3 cellular contexts compared by ENCODE assay signal in the genomic region with DNA sequence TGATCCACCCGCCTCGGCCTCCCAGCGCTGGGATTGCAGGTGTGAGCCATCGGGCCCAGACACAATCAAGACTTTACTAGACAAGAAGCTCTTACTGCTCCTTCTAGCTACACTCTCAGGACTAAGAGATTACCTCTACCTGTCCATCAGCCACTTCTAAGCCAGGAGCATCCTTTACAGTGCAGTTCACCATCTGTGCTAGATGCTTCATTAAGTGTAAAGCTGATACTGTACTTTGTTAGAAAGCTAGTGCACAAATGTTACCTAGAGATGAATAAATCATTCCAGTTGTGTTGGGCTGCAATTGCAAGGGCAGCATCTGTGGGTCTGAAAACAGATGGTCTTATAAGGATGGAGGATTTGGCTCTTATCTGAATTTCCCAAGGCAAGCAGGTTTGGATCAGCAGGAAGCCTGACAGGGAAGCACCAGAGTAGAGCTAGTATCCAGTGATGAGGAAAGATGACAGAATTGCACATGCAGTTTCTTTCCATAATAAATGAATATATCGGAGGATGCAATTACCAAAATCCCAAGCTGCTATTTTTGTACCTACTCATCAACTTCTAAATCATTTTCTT.
TF ChIP-seq lines count a peak whose summit lies in the region.

No MANE protein-coding gene starts in this region.

TF ChIP-seq in GM23338, 12 proteins besides CTCF, POLR2A, EP300 and RAD21 (continued from another document):
- TF ChIP-seq JUNB (IDR thresholded peaks at IDR 0.05; ENCODE audit: unreplicated experiment) = no peak
- TF ChIP-seq, protein P1, sequence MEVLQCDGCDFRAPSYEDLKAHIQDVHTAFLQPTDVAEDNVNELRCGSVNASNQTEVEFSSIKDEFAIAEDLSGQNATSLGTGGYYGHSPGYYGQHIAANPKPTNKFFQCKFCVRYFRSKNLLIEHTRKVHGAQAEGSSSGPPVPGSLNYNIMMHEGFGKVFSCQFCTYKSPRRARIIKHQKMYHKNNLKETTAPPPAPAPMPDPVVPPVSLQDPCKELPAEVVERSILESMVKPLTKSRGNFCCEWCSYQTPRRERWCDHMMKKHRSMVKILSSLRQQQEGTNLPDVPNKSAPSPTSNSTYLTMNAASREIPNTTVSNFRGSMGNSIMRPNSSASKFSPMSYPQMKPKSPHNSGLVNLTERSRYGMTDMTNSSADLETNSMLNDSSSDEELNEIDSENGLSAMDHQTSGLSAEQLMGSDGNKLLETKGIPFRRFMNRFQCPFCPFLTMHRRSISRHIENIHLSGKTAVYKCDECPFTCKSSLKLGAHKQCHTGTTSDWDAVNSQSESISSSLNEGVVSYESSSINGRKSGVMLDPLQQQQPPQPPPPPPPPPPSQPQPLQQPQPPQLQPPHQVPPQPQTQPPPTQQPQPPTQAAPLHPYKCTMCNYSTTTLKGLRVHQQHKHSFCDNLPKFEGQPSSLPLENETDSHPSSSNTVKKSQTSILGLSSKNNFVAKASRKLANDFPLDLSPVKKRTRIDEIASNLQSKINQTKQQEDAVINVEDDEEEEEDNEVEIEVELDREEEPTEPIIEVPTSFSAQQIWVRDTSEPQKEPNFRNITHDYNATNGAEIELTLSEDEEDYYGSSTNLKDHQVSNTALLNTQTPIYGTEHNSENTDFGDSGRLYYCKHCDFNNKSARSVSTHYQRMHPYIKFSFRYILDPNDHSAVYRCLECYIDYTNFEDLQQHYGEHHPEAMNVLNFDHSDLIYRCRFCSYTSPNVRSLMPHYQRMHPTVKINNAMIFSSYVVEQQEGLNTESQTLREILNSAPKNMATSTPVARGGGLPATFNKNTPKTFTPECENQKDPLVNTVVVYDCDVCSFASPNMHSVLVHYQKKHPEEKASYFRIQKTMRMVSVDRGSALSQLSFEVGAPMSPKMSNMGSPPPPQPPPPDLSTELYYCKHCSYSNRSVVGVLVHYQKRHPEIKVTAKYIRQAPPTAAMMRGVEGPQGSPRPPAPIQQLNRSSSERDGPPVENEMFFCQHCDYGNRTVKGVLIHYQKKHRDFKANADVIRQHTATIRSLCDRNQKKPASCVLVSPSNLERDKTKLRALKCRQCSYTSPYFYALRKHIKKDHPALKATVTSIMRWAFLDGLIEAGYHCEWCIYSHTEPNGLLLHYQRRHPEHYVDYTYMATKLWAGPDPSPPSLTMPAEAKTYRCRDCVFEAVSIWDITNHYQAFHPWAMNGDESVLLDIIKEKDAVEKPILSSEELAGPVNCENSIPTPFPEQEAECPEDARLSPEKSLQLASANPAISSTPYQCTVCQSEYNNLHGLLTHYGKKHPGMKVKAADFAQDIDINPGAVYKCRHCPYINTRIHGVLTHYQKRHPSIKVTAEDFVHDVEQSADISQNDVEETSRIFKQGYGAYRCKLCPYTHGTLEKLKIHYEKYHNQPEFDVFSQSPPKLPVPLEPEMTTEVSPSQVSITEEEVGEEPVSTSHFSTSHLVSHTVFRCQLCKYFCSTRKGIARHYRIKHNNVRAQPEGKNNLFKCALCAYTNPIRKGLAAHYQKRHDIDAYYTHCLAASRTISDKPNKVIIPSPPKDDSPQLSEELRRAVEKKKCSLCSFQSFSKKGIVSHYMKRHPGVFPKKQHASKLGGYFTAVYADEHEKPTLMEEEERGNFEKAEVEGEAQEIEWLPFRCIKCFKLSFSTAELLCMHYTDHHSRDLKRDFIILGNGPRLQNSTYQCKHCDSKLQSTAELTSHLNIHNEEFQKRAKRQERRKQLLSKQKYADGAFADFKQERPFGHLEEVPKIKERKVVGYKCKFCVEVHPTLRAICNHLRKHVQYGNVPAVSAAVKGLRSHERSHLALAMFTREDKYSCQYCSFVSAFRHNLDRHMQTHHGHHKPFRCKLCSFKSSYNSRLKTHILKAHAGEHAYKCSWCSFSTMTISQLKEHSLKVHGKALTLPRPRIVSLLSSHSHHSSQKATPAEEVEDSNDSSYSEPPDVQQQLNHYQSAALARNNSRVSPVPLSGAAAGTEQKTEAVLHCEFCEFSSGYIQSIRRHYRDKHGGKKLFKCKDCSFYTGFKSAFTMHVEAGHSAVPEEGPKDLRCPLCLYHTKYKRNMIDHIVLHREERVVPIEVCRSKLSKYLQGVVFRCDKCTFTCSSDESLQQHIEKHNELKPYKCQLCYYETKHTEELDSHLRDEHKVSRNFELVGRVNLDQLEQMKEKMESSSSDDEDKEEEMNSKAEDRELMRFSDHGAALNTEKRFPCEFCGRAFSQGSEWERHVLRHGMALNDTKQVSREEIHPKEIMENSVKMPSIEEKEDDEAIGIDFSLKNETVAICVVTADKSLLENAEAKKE (CRISPR knock-in tag; IDR thresholded peaks at IDR 0.05) = no peak

TF ChIP-seq in H1, 55 proteins besides CTCF, POLR2A, EP300 and RAD21 (continues in another document):
- TF ChIP-seq, protein P2, sequence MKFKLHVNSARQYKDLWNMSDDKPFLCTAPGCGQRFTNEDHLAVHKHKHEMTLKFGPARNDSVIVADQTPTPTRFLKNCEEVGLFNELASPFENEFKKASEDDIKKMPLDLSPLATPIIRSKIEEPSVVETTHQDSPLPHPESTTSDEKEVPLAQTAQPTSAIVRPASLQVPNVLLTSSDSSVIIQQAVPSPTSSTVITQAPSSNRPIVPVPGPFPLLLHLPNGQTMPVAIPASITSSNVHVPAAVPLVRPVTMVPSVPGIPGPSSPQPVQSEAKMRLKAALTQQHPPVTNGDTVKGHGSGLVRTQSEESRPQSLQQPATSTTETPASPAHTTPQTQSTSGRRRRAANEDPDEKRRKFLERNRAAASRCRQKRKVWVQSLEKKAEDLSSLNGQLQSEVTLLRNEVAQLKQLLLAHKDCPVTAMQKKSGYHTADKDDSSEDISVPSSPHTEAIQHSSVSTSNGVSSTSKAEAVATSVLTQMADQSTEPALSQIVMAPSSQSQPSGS (IDR thresholded peaks at IDR 0.05; ENCODE audit: low read length) = no peak
- TF ChIP-seq, protein P3, sequence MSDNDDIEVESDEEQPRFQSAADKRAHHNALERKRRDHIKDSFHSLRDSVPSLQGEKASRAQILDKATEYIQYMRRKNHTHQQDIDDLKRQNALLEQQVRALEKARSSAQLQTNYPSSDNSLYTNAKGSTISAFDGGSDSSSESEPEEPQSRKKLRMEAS (IDR thresholded peaks at IDR 0.05) = no peak
- TF ChIP-seq CREB1 (IDR thresholded peaks at IDR 0.05) (no peak), YY1 (IDR thresholded peaks at IDR 0.05; ENCODE audit: low read depth, low read length) (no peak), SAP30 (IDR thresholded peaks at IDR 0.05; ENCODE audit: insufficient read depth, insufficient replicate concordance, low read length) (no peak), E2F6 (IDR thresholded peaks at IDR 0.05) (no peak), TCF12 (IDR thresholded peaks at IDR 0.05; ENCODE audit: low read depth, low read length) (no peak), SRF (IDR thresholded peaks at IDR 0.05; ENCODE audit: low read depth, low read length) (no peak), MAFK (IDR thresholded peaks at IDR 0.05; ENCODE audit: low read depth, low read length) (no peak), SP2 (IDR thresholded peaks at IDR 0.05; ENCODE audit: low read length) (no peak)

TF ChIP-seq in GM12891, 5 proteins besides CTCF, POLR2A, EP300 and RAD21 (continued from another document):
- TF ChIP-seq SPI1 (IDR thresholded peaks at IDR 0.05; ENCODE audit: low read depth, low read length) (no peak), POU2F2 (IDR thresholded peaks at IDR 0.05; ENCODE audit: low read depth, low read length) (no peak)
